In the genomic region with DNA sequence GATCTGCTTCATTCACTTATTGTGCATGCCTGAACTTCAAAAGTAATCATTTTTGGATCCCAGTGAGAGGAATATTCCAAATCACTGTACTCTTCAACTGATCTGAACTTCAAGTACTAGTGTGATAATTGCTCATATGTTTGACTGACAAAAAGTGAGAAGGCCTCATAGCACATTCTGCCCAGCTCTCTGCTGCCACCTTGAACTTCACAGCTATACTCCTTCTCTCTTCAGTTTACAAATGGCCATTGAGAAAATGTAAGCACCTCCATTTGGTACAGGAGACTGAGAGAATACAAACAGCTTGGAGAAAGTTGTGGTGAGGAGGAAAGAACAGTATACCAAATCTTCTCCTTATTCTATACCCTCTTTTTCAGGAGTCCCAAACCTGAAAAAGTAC, we compare ENCODE assay signal across 15 cellular contexts.
A peak's percentile ranks its signal among the peaks of the same experiment; 100 is the strongest.
DNase-seq lines count a peak whose midpoint lies in the region; ATAC-seq and TF ChIP-seq lines count a peak whose summit lies in the region.
"Had no signal": no experiment of that assay in that cellular context is flagged by ENCODE, and none has a peak within 500 bp of the region (broad histone marks: within the 10 kb centered on the region; RNA-seq: fewer than 3 reads in every experiment).

No MANE protein-coding gene starts in this region.

- in situ Hi-C loops in brain microvascular endothelial cell (cut with HindIII; ENCODE audit: low pct_ligation_motif_present, low sequenced_read_pairs) = no loop called here

- H3K9me3 Mint-ChIP-seq in osteocyte (ENCODE audit: unreplicated experiment) = peaks cover 4% of the 10 kb centered on the region
- H3K9me3 Mint-ChIP-seq in naive thymus-derived CD8-positive, alpha-beta T cell = peaks cover 0 to 26% (median 2%) of the 10 kb centered on the region in 9 donors

- no peak overlapping the region for H3K27ac Mint-ChIP-seq in osteocyte (ENCODE audit: unreplicated experiment)
- no peak overlapping the region for H3K27ac Mint-ChIP-seq in naive thymus-derived CD8-positive, alpha-beta T cell
- H3K27ac Mint-ChIP-seq: naive B cell had no signal

- H3K4me3 ChIP-seq in brain microvascular endothelial cell (ENCODE audit: low read depth, low read length) = no peak overlapping the region
- H3K4me3 ChIP-seq: PC-9, right atrium auricular region had no signal

- POLR2A ChIA-PET in naive thymus-derived CD8-positive, alpha-beta T cell (lab: Charles Lee) = no interaction called here

- ATAC-seq in naive thymus-derived CD8-positive, alpha-beta T cell = no peak
- ATAC-seq in GM18868 (IDR thresholded peaks at IDR 0.05; ENCODE audit: unreplicated experiment) = no peak

- peak; percentile 54 for TF ChIP-seq CTCF in brain microvascular endothelial cell (IDR thresholded peaks at IDR 0.05; ENCODE audit: low read depth, low read length, missing control alignments)
- TF ChIP-seq CTCF in osteocyte (IDR thresholded peaks at IDR 0.05) = peak; percentile 31

- H3K27ac ChIP-seq in brain microvascular endothelial cell = no peak overlapping the region
- H3K27ac ChIP-seq: PC-9, right atrium auricular region had no signal

- no peaks in the 10 kb centered on the region for H3K4me1 Mint-ChIP-seq in osteocyte (ENCODE audit: unreplicated experiment)
- no peaks in the 10 kb centered on the region for H3K4me1 Mint-ChIP-seq in naive thymus-derived CD8-positive, alpha-beta T cell
- H3K4me1 Mint-ChIP-seq: naive B cell had no signal

- H3K36me3 Mint-ChIP-seq in osteocyte (ENCODE audit: unreplicated experiment) = no peaks in the 10 kb centered on the region
- no peaks in the 10 kb centered on the region for H3K36me3 Mint-ChIP-seq in naive thymus-derived CD8-positive, alpha-beta T cell
- H3K36me3 Mint-ChIP-seq: naive B cell had no signal

- H3K36me3 ChIP-seq in brain microvascular endothelial cell (replicated peaks) = no peaks in the 10 kb centered on the region
- H3K36me3 ChIP-seq: right atrium auricular region had no signal

- no peak overlapping the region for H3K4me3 Mint-ChIP-seq in osteocyte (ENCODE audit: unreplicated experiment)
- no peak overlapping the region for H3K4me3 Mint-ChIP-seq in naive thymus-derived CD8-positive, alpha-beta T cell
- H3K4me3 Mint-ChIP-seq: naive B cell had no signal

- no peaks in the 10 kb centered on the region for H3K27me3 ChIP-seq in brain microvascular endothelial cell (replicated peaks)
- H3K27me3 ChIP-seq: right atrium auricular region had no signal

- DNase-seq in NCI-H510A treated with DMSO at 0.1 percent for 48 hours (lab: John Stamatoyannopoulos, UW) (peak; percentile 7), NCI-H510A (lab: John Stamatoyannopoulos, UW) (no peak), NCI-H446 treated with DMSO at 0.1 percent for 48 hours (lab: John Stamatoyannopoulos, UW) (peak; percentile 4), brain microvascular endothelial cell (no peak), osteocyte (ENCODE audit: extremely low spot score, unreplicated experiment) (no peak), HUDEP-2 (lab: John Stamatoyannopoulos, UW; ENCODE audit: unreplicated experiment in 76 of 76) (no peak)
- DNase-seq in naive thymus-derived CD8-positive, alpha-beta T cell = no peak
- DNase-seq: activated effector memory CD4-positive, alpha-beta T cell treated with anti-CD3 and anti-CD28 coated beads, Interleukin-2, amount 50 U/mL, for 16 hours; H7; naive B cell; NCI-H187; PC-9; stimulated activated naive CD4-positive, alpha-beta T cell treated with Interleukin-2 at 50 U/mL for 16 hours had no signal

- H3K27me3 Mint-ChIP-seq in osteocyte (ENCODE audit: unreplicated experiment) = peaks cover 5% of the 10 kb centered on the region
- no peaks in the 10 kb centered on the region for H3K27me3 Mint-ChIP-seq in naive thymus-derived CD8-positive, alpha-beta T cell
- H3K27me3 Mint-ChIP-seq: naive B cell had no signal

Comparison
In these comparisons a context has a peak if more than half of its experiments do, and no peak if none do; other contexts are left out.
1. DNase-seq: peak in NCI-H510A treated with DMSO at 0.1 percent for 48 hours (single experiment) and NCI-H446 treated with DMSO at 0.1 percent for 48 hours (single experiment); none in NCI-H510A (single experiment), brain microvascular endothelial cell (single experiment), osteocyte (single experiment), naive thymus-derived CD8-positive, alpha-beta T cell (0 of 10) and HUDEP-2 (0 of 76).